ENCODE assay signal across 8 cellular contexts in genomic region chr20:47358052-47358671, GRCh38. TPM values are rescaled to one million over a fixed set of nuclear protein-coding genes. Genes with fewer than 3 reads are reported as not detected.
DNase-seq lines count a peak whose midpoint lies in the region; ATAC-seq and TF ChIP-seq lines count a peak whose summit lies in the region.

No MANE protein-coding gene starts in this region.

- no peaks in the 10 kb centered on the region for H3K36me3 ChIP-seq in Caco-2 (ENCODE audit: control insufficient read depth, insufficient read depth, low read length)

- H3K4me1 Mint-ChIP-seq in Caco-2 (ENCODE audit: low read depth, unreplicated experiment) (peaks cover 84% of the 10 kb centered on the region), osteocyte (ENCODE audit: unreplicated experiment) (peaks cover 64% of the 10 kb centered on the region)

- no peak for TF ChIP-seq CTCF in Caco-2 (IDR thresholded peaks at IDR 0.05; ENCODE audit: insufficient read depth in 1 of 2, low read depth in 1 of 2, low read length in 1 of 2, severe bottlenecking in 1 of 2, unreplicated experiment in 1 of 2)
- TF ChIP-seq CTCF in osteocyte (IDR thresholded peaks at IDR 0.05), result no peak

- H3K36me3 Mint-ChIP-seq in Caco-2 (ENCODE audit: insufficient read depth, unreplicated experiment) (peaks cover 59% of the 10 kb centered on the region), osteocyte (ENCODE audit: unreplicated experiment) (no peaks in the 10 kb centered on the region)

- DNase-seq in Caco-2, result no peak
- DNase-seq in OCI-M1 (lab: John Stamatoyannopoulos, UW), result peak; percentile 61
- DNase-seq in epithelial cell of prostate (ENCODE audit: low read depth, low spot score), result no peak
- no peak for DNase-seq in osteocyte (ENCODE audit: extremely low spot score, unreplicated experiment)
- DNase-seq in C1 segment of cervical spinal cord (lab: John Stamatoyannopoulos, UW), result no peak
- no peak for DNase-seq in MV-4-11 (lab: John Stamatoyannopoulos, UW)
- DNase-seq in activated CD4-positive, alpha-beta T cell treated with anti-CD3 and anti-CD28 coated beads for 48 hours, result no peak

- H3K27ac ChIP-seq in epithelial cell of prostate, result peak overlapping the region; percentile 100

- no peaks in the 10 kb centered on the region for H3K27me3 ChIP-seq in Caco-2 (replicated peaks; ENCODE audit: control insufficient read depth, insufficient read depth, low read length)

- H3K4me3 Mint-ChIP-seq in Caco-2 (ENCODE audit: unreplicated experiment) (peak overlapping the region; percentile 95), osteocyte (ENCODE audit: unreplicated experiment) (peak overlapping the region; percentile 64)

- POLR2A ChIA-PET in Caco-2 (lab: Charles Lee), result interaction anchor here (0.6 to 7.8 kb wide), 32 partner anchors 8 to 1167 kb away, joined by 3 to 140 read pairs (median 8); partner anchors contain the start of gene NCOA3

- H3K4me3 ChIP-seq in Caco-2 (ENCODE audit: low read depth, low read length), result peak overlapping the region; percentile 34

- CTCF ChIA-PET in Caco-2 (lab: Charles Lee), result interaction anchor here (0.6 to 10.2 kb wide), 20 partner anchors 9 to 1063 kb away, joined by 3 to 306 read pairs (median 5); partner anchors contain the start of gene NCOA3

- H3K9me3 Mint-ChIP-seq in Caco-2 (ENCODE audit: unreplicated experiment), result no peaks in the 10 kb centered on the region
- H3K9me3 Mint-ChIP-seq in osteocyte (ENCODE audit: unreplicated experiment), result no peaks in the 10 kb centered on the region

- peaks cover 60% of the 10 kb centered on the region for H3K4me1 ChIP-seq in Caco-2

- no peaks in the 10 kb centered on the region for H3K27me3 Mint-ChIP-seq in Caco-2 (ENCODE audit: insufficient read depth, unreplicated experiment)
- H3K27me3 Mint-ChIP-seq in osteocyte (ENCODE audit: unreplicated experiment), result no peaks in the 10 kb centered on the region

- intact Hi-C loops in Caco-2 (cut with micrococcal nuclease; ENCODE audit: unreplicated experiment), result loop anchor here (2.0 kb wide), 1 partner anchor 61 kb away; no protein-coding TSS in a partner anchor

- no peaks in the 10 kb centered on the region for H3K9me3 ChIP-seq in Caco-2

- H3K27ac Mint-ChIP-seq in Caco-2 (ENCODE audit: unreplicated experiment) (peak overlapping the region; percentile 100), osteocyte (ENCODE audit: unreplicated experiment) (no peak overlapping the region)

- BruUV-seq in Caco-2 (replicated peaks; lab: Mats Ljungman, UMichigan), result TSS peak; percentile 93

- ATAC-seq in HG02852 (IDR thresholded peaks at IDR 0.05; ENCODE audit: unreplicated experiment), result no peak

RNA-seq across cellular contexts. Expression of gene ZMYND8, which starts 1.7 kb away (rescaled TPM):
- 180 and 194 TPM in 2 replicates for total RNA-seq in Caco-2 (2022)
- 96.5 and 111 TPM in 2 replicates for total RNA-seq in osteocyte
